ENCODE assay signal across 8 cellular contexts in the genomic region with DNA sequence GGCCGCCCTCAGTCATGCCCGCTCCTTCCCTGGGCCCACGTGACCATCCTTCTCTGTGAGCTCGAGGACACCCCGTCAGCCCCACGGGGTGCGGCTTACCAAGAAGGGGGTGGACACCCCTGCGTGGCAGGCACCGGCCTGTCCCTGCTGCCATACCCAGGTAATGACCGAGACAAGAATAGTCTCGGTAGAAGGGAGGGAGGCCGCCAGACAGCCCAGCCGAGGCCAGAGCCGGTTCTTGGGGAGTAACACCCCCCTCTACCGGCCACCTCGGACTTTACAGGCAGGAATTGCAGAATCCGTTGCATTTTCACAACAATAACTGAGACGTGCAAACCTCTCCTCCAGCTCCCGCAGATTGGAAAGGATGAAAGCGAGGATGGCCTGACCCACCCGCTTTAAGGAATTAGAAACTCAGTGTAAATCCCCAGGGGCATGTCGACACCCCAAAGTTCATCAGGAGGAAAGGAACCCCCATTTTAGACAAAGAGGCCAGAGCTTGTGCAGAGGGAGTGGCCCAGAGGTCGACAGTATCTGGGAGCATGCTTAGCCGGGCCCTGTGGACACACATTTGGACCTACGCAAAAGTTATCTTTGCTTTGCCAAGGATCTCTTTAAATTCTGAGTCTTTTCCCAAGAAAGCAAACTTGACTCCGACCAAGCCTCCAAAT.
DNase-seq lines count a peak whose midpoint lies in the region; ATAC-seq and TF ChIP-seq lines count a peak whose summit lies in the region.

No MANE protein-coding gene starts in this region.

- no peak overlapping the region for H3K4me3 ChIP-seq in CD4-positive, CD25-positive, alpha-beta regulatory T cell (ENCODE audit: low read depth, low read length)
- no peak overlapping the region for H3K4me3 ChIP-seq in hepatocyte

- H3K79me2 ChIP-seq in hepatocyte = no peaks in the 10 kb centered on the region

- no peak overlapping the region for H2AFZ ChIP-seq in hepatocyte

- no peaks in the 10 kb centered on the region for H3K27me3 ChIP-seq in CD4-positive, CD25-positive, alpha-beta regulatory T cell (ENCODE audit: control insufficient read depth, insufficient read depth, low read length)
- peaks cover 12% of the 10 kb centered on the region for H3K27me3 ChIP-seq in hepatocyte

- CTCF ChIA-PET in RWPE1 (lab: Yijun Ruan, JAX) = interaction anchor here (0.6 to 1.5 kb wide), 7 partner anchors 33 to 696 kb away, joined by 3 to 8 read pairs (median 3); no protein-coding TSS in a partner anchor

- no peaks in the 10 kb centered on the region for H3K4me1 ChIP-seq in CD4-positive, CD25-positive, alpha-beta regulatory T cell (ENCODE audit: control insufficient read depth, insufficient read depth, low read length, poor library complexity, severe bottlenecking)
- no peaks in the 10 kb centered on the region for H3K4me1 ChIP-seq in hepatocyte (ENCODE audit: insufficient read depth)

- DNase-seq in CD4-positive, CD25-positive, alpha-beta regulatory T cell = peak in 2 of 3 donors; percentile 14 to 37
- DNase-seq in HFFc6 (peak; percentile 52), RWPE1 (ENCODE audit: low spot score) (peak; percentile 64), amniotic epithelial cell (ENCODE audit: low read depth) (peak; percentile 41), hepatocyte (ENCODE audit: low spot score) (peak; percentile 83), epidermal melanocyte (ENCODE audit: insufficient read length, low spot score) (no peak)
- DNase-seq in stimulated activated CD4-positive, alpha-beta T cell treated with anti-CD3 and anti-CD28 coated beads, Interleukin-15, amount 100 ng/mL, for 24 hours = peak; percentile 66

- H3K4me3 Mint-ChIP-seq in CD4-positive, CD25-positive, alpha-beta regulatory T cell = no peak overlapping the region
- H3K4me3 Mint-ChIP-seq in HFFc6 = no peak overlapping the region

- H3K9me2 ChIP-seq in hepatocyte (replicated peaks; ENCODE audit: insufficient read depth) = no peaks in the 10 kb centered on the region

- H3K4me1 Mint-ChIP-seq in CD4-positive, CD25-positive, alpha-beta regulatory T cell = peaks cover 0 to 4% (median 2%) of the 10 kb centered on the region in 4 donors
- peaks cover 25% of the 10 kb centered on the region for H3K4me1 Mint-ChIP-seq in HFFc6 (ENCODE audit: low read depth)

- no peak overlapping the region for H3K27ac Mint-ChIP-seq in CD4-positive, CD25-positive, alpha-beta regulatory T cell
- no peak overlapping the region for H3K27ac Mint-ChIP-seq in HFFc6

- peak; percentile 95 for TF ChIP-seq CTCF in HFFc6 (IDR thresholded peaks at IDR 0.05)
- peak; percentile 64 for TF ChIP-seq CTCF in RWPE1 (conservative IDR thresholded peaks at IDR 0.05; ENCODE audit: low read depth)
- TF ChIP-seq CTCF in hepatocyte (IDR thresholded peaks at IDR 0.05; ENCODE audit: poor library complexity) = peak; percentile 71

- H3K4me2 ChIP-seq in hepatocyte = no peak overlapping the region

- H3K9me3 Mint-ChIP-seq in CD4-positive, CD25-positive, alpha-beta regulatory T cell = peaks cover 0 to 1% (median 0%) of the 10 kb centered on the region in 7 donors
- no peaks in the 10 kb centered on the region for H3K9me3 Mint-ChIP-seq in HFFc6

- no peaks in the 10 kb centered on the region for H3K9me3 ChIP-seq in CD4-positive, CD25-positive, alpha-beta regulatory T cell (ENCODE audit: control insufficient read depth in 2 of 2, low read length in 2 of 2)
- H3K9me3 ChIP-seq in hepatocyte (ENCODE audit: low read depth) = no peaks in the 10 kb centered on the region

- H3K27ac ChIP-seq in CD4-positive, CD25-positive, alpha-beta regulatory T cell (ENCODE audit: insufficient read depth, low read length, poor library complexity, severe bottlenecking) = no peak overlapping the region
- H3K27ac ChIP-seq in RWPE1 (no peak overlapping the region), hepatocyte (no peak overlapping the region)

- no peaks in the 10 kb centered on the region for H3K36me3 ChIP-seq in CD4-positive, CD25-positive, alpha-beta regulatory T cell (ENCODE audit: control insufficient read depth, insufficient read depth, low read length)
- H3K36me3 ChIP-seq in hepatocyte (replicated peaks; ENCODE audit: insufficient read depth, low read depth) = no peaks in the 10 kb centered on the region

- H3K27me3 Mint-ChIP-seq in CD4-positive, CD25-positive, alpha-beta regulatory T cell = peaks cover 5% of the 10 kb centered on the region
- peaks cover 8% of the 10 kb centered on the region for H3K27me3 Mint-ChIP-seq in HFFc6 (ENCODE audit: insufficient read depth)

- H4K20me1 ChIP-seq in hepatocyte (ENCODE audit: insufficient read depth, poor library complexity, severe bottlenecking) = no peaks in the 10 kb centered on the region

- H3K36me3 Mint-ChIP-seq in CD4-positive, CD25-positive, alpha-beta regulatory T cell = no peaks in the 10 kb centered on the region
- H3K36me3 Mint-ChIP-seq in HFFc6 (ENCODE audit: low read depth) = no peaks in the 10 kb centered on the region

- POLR2A ChIA-PET in RWPE1 (lab: Yijun Ruan, JAX; ENCODE audit: low non-redundant PET) = interaction anchor here (0.7 kb wide), 1 partner anchor 82 kb away, joined by 3 read pairs; no protein-coding TSS in a partner anchor

- ATAC-seq in CD4-positive, CD25-positive, alpha-beta regulatory T cell (ENCODE audit: low read depth in 2 of 2) = no peak
- ATAC-seq in HG02571 (IDR thresholded peaks at IDR 0.05; ENCODE audit: unreplicated experiment) = no peak

- 40% methylated on average over 26 of the region's 26 CpGs for WGBS in hepatocyte (ENCODE audit: low lambda C conversion rate, missing lambda C conversion rate)
